8 cellular contexts compared by ENCODE assay signal in the genomic region with DNA sequence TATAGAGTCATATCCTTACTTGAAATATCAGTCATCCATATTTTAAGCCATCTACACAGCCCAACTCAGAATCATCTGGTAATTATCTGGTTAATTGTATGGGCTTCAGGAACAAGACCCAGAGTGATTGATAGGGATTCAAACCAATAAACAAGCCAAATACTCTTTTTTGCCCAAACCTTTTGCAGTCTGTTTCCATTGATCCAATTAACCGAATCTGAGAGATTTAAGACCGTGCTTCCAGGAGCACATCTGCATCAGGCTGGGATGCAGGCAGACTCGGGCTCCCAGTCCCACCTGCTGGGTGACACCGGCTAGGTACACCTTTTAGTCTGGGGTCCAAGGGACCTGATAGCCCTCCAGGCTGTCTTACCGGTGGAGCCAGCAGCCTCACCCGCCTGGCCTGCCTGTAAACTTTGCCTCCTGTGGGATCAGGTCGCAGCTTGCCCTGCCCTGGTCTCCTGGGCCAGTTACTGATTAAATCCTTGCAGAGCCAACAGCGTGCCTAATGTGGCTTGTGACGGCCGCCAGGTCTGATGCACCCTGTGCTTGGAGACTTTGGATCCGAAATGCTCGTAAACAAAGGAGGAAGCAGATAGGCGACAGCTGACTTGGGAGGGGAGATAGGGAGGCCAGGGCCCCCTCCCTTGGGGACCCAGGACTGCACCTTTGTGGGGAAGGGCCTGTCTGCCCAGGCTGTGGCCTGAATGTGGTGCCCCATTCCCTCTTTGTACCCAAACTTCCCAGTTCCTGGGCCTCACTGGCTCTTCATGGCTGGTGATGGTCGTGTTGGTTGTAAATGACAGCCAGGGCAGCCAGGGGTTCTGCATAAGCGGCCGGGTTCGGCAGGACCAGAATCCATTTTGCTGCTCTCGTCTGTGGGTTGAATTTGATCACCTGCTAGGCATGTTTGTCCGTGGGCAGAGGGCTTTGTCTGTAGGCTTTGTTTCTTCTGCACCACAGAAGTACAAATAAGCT. TPM values are rescaled to one million over a fixed set of nuclear protein-coding genes. Genes with fewer than 3 reads are reported as not detected.
DNase-seq lines count a peak whose midpoint lies in the region; ATAC-seq, FAIRE-seq and TF ChIP-seq lines count a peak whose summit lies in the region.

No MANE protein-coding gene starts in this region.

- H3K36me3 ChIP-seq in DND-41 (ENCODE audit: insufficient read depth, low read length) (peaks cover 22% of the 10 kb centered on the region), endodermal cell (ENCODE audit: control insufficient read depth, insufficient read depth, low read length) (no peaks in the 10 kb centered on the region), neutrophil (no peaks in the 10 kb centered on the region)

- H3K9ac ChIP-seq in DND-41 (ENCODE audit: low read depth, low read length): peak overlapping the region; percentile 76
- no peak overlapping the region for H3K9ac ChIP-seq in endodermal cell (ENCODE audit: extremely low read depth, low read length, poor library complexity, severe bottlenecking)

- H3K27ac ChIP-seq in DND-41 (ENCODE audit: low read length) (peak overlapping the region; percentile 84), endodermal cell (ENCODE audit: low read depth, low read length) (peak overlapping the region; percentile 24), neutrophil (peak overlapping the region; percentile 99)

- H4K20me1 ChIP-seq in DND-41 (ENCODE audit: insufficient read depth, low read length): peaks cover 76% of the 10 kb centered on the region

- TF ChIP-seq CTCF in DND-41 (IDR thresholded peaks at IDR 0.05; ENCODE audit: borderline replicate concordance, extremely low read depth, low read length, poor library complexity, severe bottlenecking) (no peak), endodermal cell (conservative IDR thresholded peaks at IDR 0.05) (no peak), neutrophil (IDR thresholded peaks at IDR 0.05) (no peak), D721Med (IDR thresholded peaks at IDR 0.05; ENCODE audit: insufficient read depth, missing control alignments) (no peak)

- no peak for DNase-seq in DND-41
- DNase-seq in NCI-H2171 treated with DMSO at 0.1 percent for 48 hours (lab: John Stamatoyannopoulos, UW): peak; percentile 51
- peak; percentile 66 for DNase-seq in endodermal cell
- DNase-seq in NCI-H510A (lab: John Stamatoyannopoulos, UW): no peak
- no peak for DNase-seq in SIG-M5 (lab: John Stamatoyannopoulos, UW)
- no peak for DNase-seq in D721Med (ENCODE audit: insufficient read length, low spot score)

- peaks cover 84% of the 10 kb centered on the region for H3K79me2 ChIP-seq in DND-41 (ENCODE audit: insufficient read depth, low read length)

- FAIRE-seq in D721Med (lab: Jason Lieb, UNC): no peak

- peaks cover 61% of the 10 kb centered on the region for H3K4me1 Mint-ChIP-seq in endodermal cell

- H3K9me3 ChIP-seq in DND-41 (ENCODE audit: insufficient read depth, low read length, severe bottlenecking): no peaks in the 10 kb centered on the region
- H3K9me3 ChIP-seq in endodermal cell (ENCODE audit: control insufficient read depth, low read length): no peaks in the 10 kb centered on the region
- no peaks in the 10 kb centered on the region for H3K9me3 ChIP-seq in neutrophil

- 72% methylated on average over 15 to 19 of the region's 19 CpGs for WGBS in endodermal cell (ENCODE audit: insufficient coverage in 1 of 2, insufficient read length in 1 of 2), 2 experiments

- peaks cover 5% of the 10 kb centered on the region for H3K27me3 Mint-ChIP-seq in endodermal cell (ENCODE audit: insufficient read depth)

- peak overlapping the region; percentile 84 for H3K4me3 Mint-ChIP-seq in endodermal cell

- H3K27me3 ChIP-seq in DND-41 (ENCODE audit: insufficient read depth, low read length, poor library complexity) (no peaks in the 10 kb centered on the region), endodermal cell (ENCODE audit: control insufficient read depth, insufficient read depth, low read length, poor library complexity, severe bottlenecking) (no peaks in the 10 kb centered on the region), neutrophil (peaks cover 2% of the 10 kb centered on the region)

- H3K4me2 ChIP-seq in DND-41 (ENCODE audit: insufficient read depth, low read length): peak overlapping the region; percentile 85

- H2AFZ ChIP-seq in DND-41 (ENCODE audit: low read depth, low read length): no peak overlapping the region

- H3K36me3 Mint-ChIP-seq in endodermal cell (ENCODE audit: low read depth): peaks cover 2% of the 10 kb centered on the region

- H3K27ac Mint-ChIP-seq in endodermal cell: peak overlapping the region; percentile 74

- H3K4me3 ChIP-seq in DND-41 (ENCODE audit: low read depth in 1 of 2, low read length in 2 of 2): peak overlapping the region in 1 of 2 experiments; percentile 34; a peak in 2 of 4 replicates
- H3K4me3 ChIP-seq in endodermal cell (ENCODE audit: low read length): peak overlapping the region; percentile 59
- peak overlapping the region; percentile 87 to 99 for H3K4me3 ChIP-seq in neutrophil (ENCODE audit: low read depth in 1 of 2, low read length in 1 of 2)

- H3K4me1 ChIP-seq in DND-41 (ENCODE audit: insufficient read depth, low read length): peaks cover 75% of the 10 kb centered on the region
- H3K4me1 ChIP-seq in endodermal cell (ENCODE audit: control insufficient read depth, insufficient read depth, low read length): peaks cover 30% of the 10 kb centered on the region
- H3K4me1 ChIP-seq in neutrophil (ENCODE audit: control insufficient read depth in 1 of 2, insufficient read depth in 1 of 2, low read depth in 1 of 2, low read length in 1 of 2): peaks cover 74 to 79% of the 10 kb centered on the region in 2 experiments

- ATAC-seq in DND-41 (ENCODE audit: insufficient read depth, low read depth) (no peak), HG02623 (IDR thresholded peaks at IDR 0.05; ENCODE audit: unreplicated experiment) (no peak)

- H3K9me3 Mint-ChIP-seq in endodermal cell: no peaks in the 10 kb centered on the region

RNA-seq across cellular contexts. Expression of a gene that starts 3.8 kb away (rescaled TPM):
- 10 to 100 TPM; 64.0 to 64.7 TPM for total RNA-seq in endodermal cell
- 52.7 TPM for polyA plus RNA-seq in endodermal cell (2013, experiment 1 of 2)
- 47.8 TPM for polyA plus RNA-seq in endodermal cell (2013, experiment 2 of 2)

Comparison
In these comparisons a context has a peak if more than half of its experiments do, and no peak if none do; other contexts are left out.
1. DNase-seq: peak in NCI-H2171 treated with DMSO at 0.1 percent for 48 hours (single experiment) and endodermal cell (single experiment); none in DND-41 (single experiment), NCI-H510A (single experiment), SIG-M5 (single experiment) and D721Med (single experiment).
2. H3K27ac ChIP-seq: peak in every context shown above with its lines; median percentile 99 in neutrophil; 84 in DND-41; 24 in endodermal cell.